In the genomic region with DNA sequence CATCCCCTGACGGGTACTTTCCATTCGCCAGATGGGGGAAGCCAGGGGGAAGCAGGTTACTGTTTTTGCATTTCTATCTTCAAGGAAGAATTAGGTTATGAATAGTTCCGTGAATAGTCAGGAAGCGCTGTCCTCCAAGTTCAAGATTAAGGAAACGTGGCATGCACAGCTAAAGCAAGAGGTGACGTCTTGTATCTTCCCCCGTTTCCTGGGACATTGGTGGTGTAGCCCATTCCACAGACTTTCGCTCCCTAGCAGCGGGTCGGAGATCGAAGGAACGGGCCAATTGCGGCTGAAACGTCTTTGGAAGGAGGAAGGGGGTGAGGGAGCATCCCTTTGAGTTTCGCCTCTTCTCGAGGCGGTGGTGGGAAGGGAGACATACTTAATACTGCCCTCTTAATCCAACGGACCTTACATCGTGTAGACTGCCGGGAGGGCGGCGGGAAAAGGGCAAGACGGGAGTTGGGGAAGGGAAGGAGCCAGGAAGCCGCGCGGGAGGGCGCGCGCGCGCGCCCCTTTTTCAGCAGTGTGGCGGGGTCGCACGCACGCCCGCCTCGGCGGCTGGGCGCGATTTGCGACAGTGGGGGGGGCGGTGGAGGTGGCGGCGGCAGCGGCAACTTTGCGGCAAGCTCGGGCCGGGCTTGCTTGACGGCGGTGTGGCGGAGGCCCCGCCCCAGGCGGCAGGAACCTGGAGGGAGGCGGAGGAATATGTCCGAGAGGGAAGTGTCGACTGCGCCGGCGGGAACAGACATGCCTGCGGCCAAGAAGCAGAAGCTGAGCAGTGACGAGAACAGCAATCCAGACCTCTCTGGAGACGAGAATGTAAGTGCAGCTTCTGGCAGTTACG, we compare ENCODE assay signal across 8 cellular contexts. TPM values are rescaled to one million over a fixed set of nuclear protein-coding genes. Genes with fewer than 3 reads are reported as not detected.
DNase-seq lines count a peak whose midpoint lies in the region; ATAC-seq, FAIRE-seq and TF ChIP-seq lines count a peak whose summit lies in the region.

A gene with protein sequence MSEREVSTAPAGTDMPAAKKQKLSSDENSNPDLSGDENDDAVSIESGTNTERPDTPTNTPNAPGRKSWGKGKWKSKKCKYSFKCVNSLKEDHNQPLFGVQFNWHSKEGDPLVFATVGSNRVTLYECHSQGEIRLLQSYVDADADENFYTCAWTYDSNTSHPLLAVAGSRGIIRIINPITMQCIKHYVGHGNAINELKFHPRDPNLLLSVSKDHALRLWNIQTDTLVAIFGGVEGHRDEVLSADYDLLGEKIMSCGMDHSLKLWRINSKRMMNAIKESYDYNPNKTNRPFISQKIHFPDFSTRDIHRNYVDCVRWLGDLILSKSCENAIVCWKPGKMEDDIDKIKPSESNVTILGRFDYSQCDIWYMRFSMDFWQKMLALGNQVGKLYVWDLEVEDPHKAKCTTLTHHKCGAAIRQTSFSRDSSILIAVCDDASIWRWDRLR (plus strand): TSS at position 232 of the 847 bp plus-strand sequence. CDS start 477 bp downstream, at position 709.

- H3K36me3 ChIP-seq in HepG2 (replicated peaks in 1 of 2; ENCODE audit: control insufficient read depth in 1 of 2, insufficient read depth in 2 of 2, low read length in 2 of 2): no peaks in the 10 kb centered on the region

- peak within 1 kb of the TSS; percentile 96 for H3K9ac ChIP-seq in HepG2 (ENCODE audit: insufficient read depth, low read depth, low read length)

- POLR2A ChIA-PET in HepG2 (lab: Yijun Ruan, JAX): interaction anchor here (0.5 to 1.5 kb wide), 7 partner anchors 17 to 617 kb away, joined by 3 to 11 read pairs (median 4); a partner anchor contains a TSS

- H3K4me3 ChIP-seq in HepG2 (replicated peaks in 1 of 3; ENCODE audit: insufficient read depth in 1 of 3, low read depth in 2 of 3, low read length in 3 of 3): peak within 1 kb of the TSS; percentile 72 to 96 (median 95)

- peak; percentile 57 for ATAC-seq in GM19372 (IDR thresholded peaks at IDR 0.05; ENCODE audit: low read depth, unreplicated experiment)
- ATAC-seq in HG03521 (IDR thresholded peaks at IDR 0.05; ENCODE audit: unreplicated experiment): peak; percentile 66
- peak; percentile 95 for ATAC-seq in HepG2

- H2AFZ ChIP-seq in HepG2 (ENCODE audit: low read length): peak within 1 kb of the TSS; percentile 96

- peaks cover 45% of the 10 kb centered on the region for H3K79me2 ChIP-seq in HepG2 (ENCODE audit: insufficient read depth, low read length)

- H3K9me3 ChIP-seq in HepG2 (ENCODE audit: low read length): no peaks in the 10 kb centered on the region

- peak; percentile 85 to 86 for TF ChIP-seq POLR2A in HepG2 (IDR thresholded peaks at IDR 0.05; ENCODE audit: insufficient read depth in 1 of 2, low read depth in 2 of 2, low read length in 2 of 2)

- peak within 1 kb of the TSS; percentile 98 for H3K27ac ChIP-seq in HepG2 (ENCODE audit: extremely low read length, insufficient read depth, low read length)

- in situ Hi-C loops in HepG2 (cut with HindIII; ENCODE audit: extremely low pct_ligation_motif_present, low pct_unique_long_range_greater_than_20kb): no loop called here

- intact Hi-C loops in HepG2 (cut with micrococcal nuclease; ENCODE audit: unreplicated experiment): loop anchor here (1.0 to 2.0 kb wide), 2 partner anchors 58 to 616 kb away; a partner anchor contains a TSS

- peak; percentile 69 to 96 (median 92) for DNase-seq in C1 segment of cervical spinal cord (lab: John Stamatoyannopoulos, UW)
- DNase-seq in NCI-H69 (lab: John Stamatoyannopoulos, UW): peak; percentile 99
- peak; percentile 94 for DNase-seq in activated CD4-positive, alpha-beta T cell treated with anti-CD3 and anti-CD28 coated beads, Interleukin-2, amount 50 U/mL, for 1 hour
- DNase-seq in dermis blood vessel endothelial cell: peak; percentile 97
- peak; percentile 88 for DNase-seq in HepG2 (ENCODE audit: low spot score)
- peak; percentile 96 for DNase-seq in stimulated activated CD4-positive, alpha-beta T cell treated with anti-CD3 and anti-CD28 coated beads, Interleukin-4, amount 100 ng/mL, for 1 hour

- 0 out of 2 replicates have a peak, but pooled peaks have one; percentile 2 for TF ChIP-seq CTCF in HepG2 (CRISPR knock-in tag; IDR thresholded peaks at IDR 0.05)

- H4K20me1 ChIP-seq in HepG2 (ENCODE audit: insufficient read depth, low read length): 0 out of 2 replicates have a peak, but pooled peaks cover 5% of the 10 kb centered on the region

- CTCF ChIA-PET in HepG2 (lab: Yijun Ruan, JAX; ENCODE audit: low intra/inter-chr PET ratio, low total read pairs): no interaction called here

- under 1% methylated on average over 55 of the region's 64 CpGs for WGBS in HepG2 (ENCODE audit: low lambda C conversion rate)

- TSS peak; percentile 91 for BruUV-seq in HepG2 (replicated peaks; lab: Mats Ljungman, UMichigan)

- H3K4me1 ChIP-seq in HepG2 (ENCODE audit: insufficient read depth, low read length): peaks cover 50% of the 10 kb centered on the region

- peak within 1 kb of the TSS; percentile 80 for H3K4me2 ChIP-seq in HepG2 (ENCODE audit: low read depth, low read length)

- no peak for FAIRE-seq in HepG2 (lab: Jason Lieb, UNC)

- TF ChIP-seq EP300 in HepG2 (IDR thresholded peaks at IDR 0.05; ENCODE audit: low read depth in 2 of 2, low read length in 2 of 2) (no peak), HepG2 (CRISPR knock-in tag; IDR thresholded peaks at IDR 0.05; ENCODE audit: borderline replicate concordance) (peak; percentile 62; the same call in 1 of the 2 replicates)

- no peak for TF ChIP-seq RAD21 in HepG2 (CRISPR knock-in tag; IDR thresholded peaks at IDR 0.05)

- no peaks in the 10 kb centered on the region; a peak in 2 of 5 replicates for H3K27me3 ChIP-seq in HepG2 (ENCODE audit: control insufficient read depth in 1 of 2, insufficient read depth in 2 of 2, low read length in 2 of 2)

TF ChIP-seq in HepG2, 621 proteins besides CTCF, POLR2A, EP300 and RAD21 (continues in another document):
- no peak for TF ChIP-seq RAD51 (IDR thresholded peaks at IDR 0.05; ENCODE audit: borderline replicate concordance)
- TF ChIP-seq HES4 (CRISPR knock-in tag; IDR thresholded peaks at IDR 0.05; ENCODE audit: borderline replicate concordance): peak; percentile 64; the same call in 1 of the 2 replicates
- TF ChIP-seq, protein P1, sequence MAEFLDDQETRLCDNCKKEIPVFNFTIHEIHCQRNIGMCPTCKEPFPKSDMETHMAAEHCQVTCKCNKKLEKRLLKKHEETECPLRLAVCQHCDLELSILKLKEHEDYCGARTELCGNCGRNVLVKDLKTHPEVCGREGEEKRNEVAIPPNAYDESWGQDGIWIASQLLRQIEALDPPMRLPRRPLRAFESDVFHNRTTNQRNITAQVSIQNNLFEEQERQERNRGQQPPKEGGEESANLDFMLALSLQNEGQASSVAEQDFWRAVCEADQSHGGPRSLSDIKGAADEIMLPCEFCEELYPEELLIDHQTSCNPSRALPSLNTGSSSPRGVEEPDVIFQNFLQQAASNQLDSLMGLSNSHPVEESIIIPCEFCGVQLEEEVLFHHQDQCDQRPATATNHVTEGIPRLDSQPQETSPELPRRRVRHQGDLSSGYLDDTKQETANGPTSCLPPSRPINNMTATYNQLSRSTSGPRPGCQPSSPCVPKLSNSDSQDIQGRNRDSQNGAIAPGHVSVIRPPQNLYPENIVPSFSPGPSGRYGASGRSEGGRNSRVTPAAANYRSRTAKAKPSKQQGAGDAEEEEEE (CRISPR knock-in tag; IDR thresholded peaks at IDR 0.05; ENCODE audit: borderline replicate concordance): no peak
- TF ChIP-seq ZNF296 (CRISPR knock-in tag; conservative IDR thresholded peaks at IDR 0.05): no peak
- peak; percentile 68; the same call in 1 of the 2 replicates for TF ChIP-seq ZNF136 (CRISPR knock-in tag; IDR thresholded peaks at IDR 0.05; ENCODE audit: low read depth)
- TF ChIP-seq, protein P2, sequence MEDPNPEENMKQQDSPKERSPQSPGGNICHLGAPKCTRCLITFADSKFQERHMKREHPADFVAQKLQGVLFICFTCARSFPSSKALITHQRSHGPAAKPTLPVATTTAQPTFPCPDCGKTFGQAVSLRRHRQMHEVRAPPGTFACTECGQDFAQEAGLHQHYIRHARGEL (CRISPR knock-in tag; IDR thresholded peaks at IDR 0.05): no peak
- no peak; the same call in 1 of the 2 replicates for TF ChIP-seq ZNF564 (CRISPR knock-in tag; IDR thresholded peaks at IDR 0.05)
- no peak; the same call in none of the 2 replicates for TF ChIP-seq ZNF331 (CRISPR knock-in tag; IDR thresholded peaks at IDR 0.05)
- TF ChIP-seq AKAP8 (CRISPR knock-in tag; IDR thresholded peaks at IDR 0.05): no peak

RNA-seq across cellular contexts. Expression of the gene that starts here (rescaled TPM):
- total RNA-seq in dermis blood vessel endothelial cell: 17.6 and 21.4 TPM in 2 replicates
- total RNA-seq in HepG2 (2016; rRNA removed; fragmentation: Illumina TruSeq; extraction: Trizol): 28.4 and 39.7 TPM in 2 replicates
- total RNA-seq in HepG2 (2016; cell fraction: cytosol; rRNA removed; fragmentation: Illumina TruSeq; extraction: Trizol; ENCODE audit: low read depth): 9.2 and 9.8 TPM in 2 replicates
- total RNA-seq in HepG2 (2016; cell fraction: insoluble cytoplasmic fraction; rRNA removed; fragmentation: Illumina TruSeq; extraction: Trizol): 30.2 and 38.4 TPM in 2 replicates
- 9.8 and 12.4 TPM in 2 replicates for total RNA-seq in HepG2 (2016; cell fraction: membrane; rRNA removed; fragmentation: Illumina TruSeq; extraction: Trizol)
- total RNA-seq in HepG2 (2016; cell fraction: nucleus; rRNA removed; fragmentation: Illumina TruSeq; extraction: Trizol): 43.4 and 44.1 TPM in 2 replicates
- polyA plus RNA-seq in HepG2 (2011; rRNA removed): 8.9 and 11.0 TPM in 2 replicates
- polyA plus RNA-seq in HepG2 (2011; cell fraction: cytosol; rRNA removed): 3.7 and 4.4 TPM in 2 replicates
- 10.7 and 10.8 TPM in 2 replicates for polyA plus RNA-seq in HepG2 (2011; cell fraction: nucleus; rRNA removed)
- 11.9 and 16.4 TPM in 2 replicates for polyA plus RNA-seq in HepG2 (2012)
- 2.1 and 2.5 TPM in 2 replicates for polyA plus RNA-seq in HepG2 (2016; cell fraction: cytosol; fragmentation: Illumina TruSeq; extraction: Trizol; ENCODE audit: low read depth)
- 28.4 and 29.1 TPM in 2 replicates for polyA plus RNA-seq in HepG2 (2016; cell fraction: insoluble cytoplasmic fraction; fragmentation: Illumina TruSeq; extraction: Trizol; ENCODE audit: low read depth)
- 3.5 and 4.2 TPM in 2 replicates for polyA plus RNA-seq in HepG2 (2016; cell fraction: membrane; fragmentation: Illumina TruSeq; extraction: Trizol; ENCODE audit: low read depth)
- polyA plus RNA-seq in HepG2 (2016; cell fraction: nucleus; fragmentation: Illumina TruSeq; extraction: Trizol; ENCODE audit: insufficient read depth, low read depth): 38.4 and 40.2 TPM in 2 replicates
- 4.5 and 20.2 TPM in 2 replicates for polyA minus RNA-seq in HepG2 (2011; rRNA and poly(A)+ RNA removed; ENCODE audit: low replicate concordance)
- polyA minus RNA-seq in HepG2 (2011; cell fraction: cytosol; rRNA and poly(A)+ RNA removed): 4.9 and 5.7 TPM in 2 replicates
- polyA minus RNA-seq in HepG2 (2011; cell fraction: nucleus; rRNA and poly(A)+ RNA removed): 48.0 and 61.4 TPM in 2 replicates

Comparison
In these comparisons a context has a peak if more than half of its experiments do, and no peak if none do; other contexts are left out.
1. Peak in every context shown above with its lines: DNase-seq, ATAC-seq, H3K4me3 ChIP-seq and H3K27ac ChIP-seq.